ENCODE assay signal across 2 cellular contexts in the genomic region with DNA sequence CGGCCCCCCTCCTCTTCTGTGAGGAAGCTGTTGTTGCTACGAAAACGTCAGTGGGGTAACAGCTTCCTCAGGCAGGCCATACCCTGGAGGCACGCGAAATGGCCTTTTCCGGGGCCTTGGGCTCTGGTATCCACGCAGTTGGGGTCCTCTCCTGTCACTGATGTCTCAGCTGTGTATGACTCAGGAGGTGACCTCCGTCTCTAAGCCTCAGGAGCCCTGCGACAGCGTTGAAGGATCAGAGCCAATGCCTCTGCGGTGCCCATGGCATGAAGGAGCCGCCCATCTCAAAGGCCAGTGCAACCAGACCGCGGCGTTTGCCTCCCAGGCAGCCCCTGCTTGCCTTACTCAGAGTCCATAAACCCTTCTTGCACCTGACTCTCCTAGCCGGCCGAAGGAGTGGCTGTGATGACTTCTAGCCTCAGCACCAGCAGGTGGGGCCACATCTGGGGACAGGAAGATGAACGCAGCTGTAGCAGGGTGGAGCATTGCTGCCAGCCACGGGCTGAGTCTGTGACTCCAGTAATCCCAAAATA.
A peak's percentile ranks its signal among the peaks of the same experiment; 100 is the strongest.
TF ChIP-seq lines count a peak whose summit lies in the region.

No MANE protein-coding gene starts in this region.

TF ChIP-seq in A549, 52 proteins besides CTCF, POLR2A, EP300 and RAD21 (continued from another document):
- TF ChIP-seq CBX2 (IDR thresholded peaks at IDR 0.05; ENCODE audit: borderline replicate concordance, low read depth) = no peak
- no peak for TF ChIP-seq FOSL2 (IDR thresholded peaks at IDR 0.05)
- no peak for TF ChIP-seq FOSL2 (CRISPR knock-in tag; IDR thresholded peaks at IDR 0.05)
- TF ChIP-seq EHMT2 (IDR thresholded peaks at IDR 0.05; ENCODE audit: low read depth) = no peak
- no peak for TF ChIP-seq SREBF2 (IDR thresholded peaks at IDR 0.05)
- TF ChIP-seq MYC (IDR thresholded peaks at IDR 0.05; ENCODE audit: borderline replicate concordance, low read length) = no peak
- no peak for TF ChIP-seq REST (IDR thresholded peaks at IDR 0.05)
- no peak for TF ChIP-seq PHF8 (IDR thresholded peaks at IDR 0.05; ENCODE audit: borderline replicate concordance, low read depth)
- no peak for TF ChIP-seq HEYL (CRISPR knock-in tag; IDR thresholded peaks at IDR 0.05)
- no peak for TF ChIP-seq JUNB (IDR thresholded peaks at IDR 0.05)
- no peak for TF ChIP-seq FOSB (CRISPR knock-in tag; IDR thresholded peaks at IDR 0.05)
- no peak for TF ChIP-seq JUN (IDR thresholded peaks at IDR 0.05)
- TF ChIP-seq KDM5A (IDR thresholded peaks at IDR 0.05) = no peak
- TF ChIP-seq, protein P1, sequence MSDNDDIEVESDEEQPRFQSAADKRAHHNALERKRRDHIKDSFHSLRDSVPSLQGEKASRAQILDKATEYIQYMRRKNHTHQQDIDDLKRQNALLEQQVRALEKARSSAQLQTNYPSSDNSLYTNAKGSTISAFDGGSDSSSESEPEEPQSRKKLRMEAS (IDR thresholded peaks at IDR 0.05) = no peak
- no peak for TF ChIP-seq POLR2AphosphoS2 (conservative IDR thresholded peaks at IDR 0.05; ENCODE audit: low read length)
- no peak for TF ChIP-seq ZNF302 (CRISPR knock-in tag; IDR thresholded peaks at IDR 0.05)

TF ChIP-seq in liver, 16 proteins besides CTCF, POLR2A, EP300 and RAD21:
- TF ChIP-seq REST (IDR thresholded peaks at IDR 0.05) = no peak
- TF ChIP-seq FOXA1 (IDR thresholded peaks at IDR 0.05) = peak; percentile 18
- no peak for TF ChIP-seq JUND (IDR thresholded peaks at IDR 0.05)
